ENCODE assay signal across 20 cellular contexts in the genomic region with DNA sequence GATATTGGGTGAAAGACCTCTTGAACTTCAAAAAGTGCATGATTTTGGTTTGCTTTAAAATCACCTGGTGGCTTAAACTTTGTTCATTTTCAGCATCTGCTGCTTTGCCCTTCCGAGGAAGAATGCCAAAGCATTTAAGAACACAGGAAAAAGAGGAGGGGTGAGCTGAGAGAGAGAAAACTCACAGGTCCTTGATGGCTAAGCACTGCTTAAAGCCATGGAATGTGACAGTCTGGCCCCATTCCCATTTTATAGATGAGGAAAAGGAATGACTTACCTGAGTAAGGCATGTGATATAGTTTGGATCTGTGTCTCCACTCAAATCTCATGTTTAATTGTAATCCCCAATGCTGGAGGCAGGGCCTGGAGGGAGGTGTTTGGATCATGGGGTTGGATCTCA. TPM values are rescaled to one million over a fixed set of nuclear protein-coding genes. Genes with fewer than 3 reads are reported as not detected.
DNase-seq lines count a peak whose midpoint lies in the region; ATAC-seq, FAIRE-seq and TF ChIP-seq lines count a peak whose summit lies in the region.
"Had no signal": no experiment of that assay in that cellular context is flagged by ENCODE, and none has a peak within 500 bp of the region (broad histone marks: within the 10 kb centered on the region; RNA-seq: fewer than 3 reads in every experiment).

No MANE protein-coding gene starts in this region.

- CTCF ChIA-PET in H1 (lab: Charles Lee; ENCODE audit: partially characterized antibody) = interaction anchor here (1.0 to 2.0 kb wide), 2 partner anchors 57 to 85 kb away, joined by 7 read pairs; no protein-coding TSS in a partner anchor

- no peak overlapping the region for H3K14ac ChIP-seq in H1 (ENCODE audit: insufficient read length)

- H3K4me1 Mint-ChIP-seq in GM23338 (peaks cover 26% of the 10 kb centered on the region), natural killer cell (no peaks in the 10 kb centered on the region)
- H3K4me1 Mint-ChIP-seq: CD14-positive monocyte; CD8-positive, alpha-beta memory T cell had no signal

- no peak overlapping the region for H2BK5ac ChIP-seq in H1 (ENCODE audit: low read depth, low read length)

- H3K18ac ChIP-seq in H1 (ENCODE audit: extremely low read depth, low read length) = 0 out of 2 replicates have a peak overlapping the region, but pooled peaks have one; percentile 4

- H2AK5ac ChIP-seq in H1 (ENCODE audit: low read depth, low read length) = no peak overlapping the region

- TF ChIP-seq RAD21 in H1 (IDR thresholded peaks at IDR 0.05 in 1 of 2, conservative IDR thresholded peaks at IDR 0.05 in 1 of 2; ENCODE audit: low read depth in 2 of 2, low read length in 2 of 2) = no peak

- no peaks in the 10 kb centered on the region for H3K79me2 ChIP-seq in GM23338 (replicated peaks; ENCODE audit: insufficient read depth)
- no peaks in the 10 kb centered on the region for H3K79me2 ChIP-seq in H1 (ENCODE audit: control insufficient read depth in 1 of 2, insufficient read depth in 2 of 2, low read length in 2 of 2)

- peaks cover 28% of the 10 kb centered on the region for H3K4me1 ChIP-seq in GM23338 (ENCODE audit: insufficient read depth)
- peaks cover 0 to 9% (median 4%) of the 10 kb centered on the region in 4 experiments; a peak in 2 of 7 replicates for H3K4me1 ChIP-seq in H1 (replicated peaks in 1 of 4; ENCODE audit: control insufficient read depth in 3 of 4, insufficient read depth in 4 of 4, low read length in 3 of 4)
- H3K4me1 ChIP-seq in ovary (ENCODE audit: insufficient read depth) = no peaks in the 10 kb centered on the region

- H3K4me3 ChIP-seq in GM23338 = no peak overlapping the region
- H3K4me3 ChIP-seq in H1 (ENCODE audit: extremely low read depth in 1 of 4, insufficient read depth in 2 of 4, low read depth in 3 of 4, low read length in 4 of 4) = no peak overlapping the region
- no peak overlapping the region for H3K4me3 ChIP-seq in retinal pigment epithelial cell (ENCODE audit: low read length)
- H3K4me3 ChIP-seq in ovary = no peak overlapping the region

- no peak overlapping the region for H2BK12ac ChIP-seq in H1 (ENCODE audit: low read depth, low read length)

- FAIRE-seq in H1 (lab: Jason Lieb, UNC) = no peak
- FAIRE-seq: D721Med, GM12892, GM19239 had no signal

- H3K79me1 ChIP-seq in H1 (ENCODE audit: low read depth, low read length) = no peaks in the 10 kb centered on the region

- TF ChIP-seq CTCF in GM23338 (conservative IDR thresholded peaks at IDR 0.05; ENCODE audit: low read depth in 2 of 2) (no peak), H1 (IDR thresholded peaks at IDR 0.05; ENCODE audit: control extremely low read depth in 1 of 3, insufficient read depth in 1 of 3, low read depth in 1 of 3, low read length in 3 of 3) (no peak), retinal pigment epithelial cell (conservative IDR thresholded peaks at IDR 0.05; ENCODE audit: low read depth, low read length) (no peak), natural killer cell (IDR thresholded peaks at IDR 0.05) (no peak), ovary (IDR thresholded peaks at IDR 0.05) (no peak)

- no peak for TF ChIP-seq EP300 in H1 (IDR thresholded peaks at IDR 0.05; ENCODE audit: borderline replicate concordance in 1 of 2, low read depth in 2 of 2, low read length in 2 of 2)
- no peak for TF ChIP-seq EP300 in ovary (IDR thresholded peaks at IDR 0.05)

- H3F3A ChIP-seq in GM23338 (replicated peaks; ENCODE audit: low read depth) = no peaks in the 10 kb centered on the region

- no peaks in the 10 kb centered on the region for H3K9me2 ChIP-seq in GM23338 (ENCODE audit: insufficient read depth)

- no peak overlapping the region for H3K4ac ChIP-seq in H1 (replicated peaks; ENCODE audit: insufficient read length, low read depth, low read length)

- no peak overlapping the region for H2BK20ac ChIP-seq in H1 (ENCODE audit: low read length)

- H4K5ac ChIP-seq in H1 (ENCODE audit: insufficient read length, low read depth, low read length) = no peak overlapping the region

- DNase-seq in GM23338 (ENCODE audit: low spot score) = no peak
- DNase-seq in H1 (ENCODE audit: low read depth in 1 of 2, low spot score in 2 of 2) = no peak
- DNase-seq in retinal pigment epithelial cell (ENCODE audit: low read depth) = peak; percentile 48
- DNase-seq in cerebellar cortex (ENCODE audit: low spot score) = no peak
- DNase-seq in natural killer cell = no peak
- no peak for DNase-seq in ovary
- DNase-seq: CD4-positive, alpha-beta T cell; CD8-positive, alpha-beta memory T cell; DMS 273 treated with DMSO at 0.1 percent for 48 hours; DMS79; EL; GDM1; GOT3; H7; HCEC 1CT had no signal

- no peak overlapping the region for H3K23ac ChIP-seq in H1 (ENCODE audit: insufficient read length)

- H3K9me3 ChIP-seq in H1 (ENCODE audit: insufficient read depth in 2 of 2, low read depth in 1 of 2, low read length in 1 of 2) = peaks cover 0 to 4% of the 10 kb centered on the region in 2 experiments; a peak in 1 of 4 replicates
- H3K9me3 ChIP-seq in ovary = no peaks in the 10 kb centered on the region

- H3K27ac ChIP-seq in GM23338 (ENCODE audit: low read depth) = no peak overlapping the region
- H3K27ac ChIP-seq in H1 (ENCODE audit: low read depth, low read length) = no peak overlapping the region; the same call in 1 of the 2 replicates
- H3K27ac ChIP-seq in ovary = no peak overlapping the region

- no peak overlapping the region for H4K91ac ChIP-seq in H1 (replicated peaks; ENCODE audit: insufficient read length, low read length)

- H4K20me1 ChIP-seq in GM23338 (replicated peaks; ENCODE audit: insufficient read depth) (no peaks in the 10 kb centered on the region), H1 (replicated peaks in 1 of 2; ENCODE audit: control insufficient read depth in 1 of 2, insufficient read depth in 2 of 2, low read length in 2 of 2) (no peaks in the 10 kb centered on the region)

- intact Hi-C loops in natural killer cell (cut with micrococcal nuclease) = no loop called here
- intact Hi-C loops in ovary (cut with DNase I) = no loop called here

- H3K9me3 Mint-ChIP-seq in GM23338 (peaks cover 4% of the 10 kb centered on the region; the same call in 1 of the 3 replicates), natural killer cell (peaks cover 0 to 2% of the 10 kb centered on the region in 2 donors)

- H3K36me3 ChIP-seq in GM23338 (ENCODE audit: insufficient read depth) (peaks cover 4% of the 10 kb centered on the region; the same call in 1 of the 2 replicates), H1 (ENCODE audit: control insufficient read depth in 2 of 4, insufficient read depth in 4 of 4, low read length in 3 of 4) (peaks cover 0 to 8% (median 6%) of the 10 kb centered on the region in 4 experiments; a peak in 5 of 8 replicates), ovary (no peaks in the 10 kb centered on the region)

- POLR2A ChIA-PET in H1 (lab: Charles Lee; ENCODE audit: partially characterized antibody) = interaction anchor here (0.6 kb wide), 1 partner anchor 91 kb away, joined by 3 read pairs; no protein-coding TSS in a partner anchor

- H2BK15ac ChIP-seq in H1 (ENCODE audit: low read length) = no peak overlapping the region

- peak overlapping the region; percentile 18; the same call in 1 of the 2 replicates for H3K27ac Mint-ChIP-seq in GM23338
- H3K27ac Mint-ChIP-seq in natural killer cell = no peak overlapping the region
- H3K27ac Mint-ChIP-seq: CD14-positive monocyte; CD4-positive, alpha-beta T cell; CD8-positive, alpha-beta memory T cell had no signal

- H2AFZ ChIP-seq in GM23338 (no peak overlapping the region), H1 (ENCODE audit: low read length) (no peak overlapping the region)

- H3K27me3 Mint-ChIP-seq in GM23338 (ENCODE audit: insufficient read depth, low read depth, poor library complexity) (peaks cover 5% of the 10 kb centered on the region), natural killer cell (ENCODE audit: low read depth in 2 of 2) (no peaks in the 10 kb centered on the region)

- 80% methylated on average over 1 of the region's 1 CpG; no CpG with 5 or more reads in 1 of the 2 experiments for WGBS in H1 (ENCODE audit: extremely low coverage in 1 of 2, insufficient coverage in 1 of 2, insufficient read length in 1 of 2, insufficient replicate concordance in 2 of 2, low coverage in 1 of 2, low lambda C conversion rate in 2 of 2, missing lambda C conversion rate in 1 of 2), 2 experiments
- 82 to 98% (median 88%) methylated on average over 1 of the region's 1 CpG for WGBS in ovary, 3 donors

- H3K36me3 Mint-ChIP-seq in GM23338 (ENCODE audit: low read depth) (peaks cover 33% of the 10 kb centered on the region), natural killer cell (no peaks in the 10 kb centered on the region)
- H3K36me3 Mint-ChIP-seq: CD14-positive monocyte; CD8-positive, alpha-beta memory T cell had no signal

- TF ChIP-seq POLR2A in H1 (IDR thresholded peaks at IDR 0.05; ENCODE audit: control extremely low read depth in 1 of 2, low read depth in 2 of 2, low read length in 2 of 2) (no peak), ovary (IDR thresholded peaks at IDR 0.05) (no peak)

- ATAC-seq in GM23338 (no peak), natural killer cell (no peak), GM21528 (IDR thresholded peaks at IDR 0.05; ENCODE audit: low FRiP score, unreplicated experiment) (no peak)

- H2BK120ac ChIP-seq in H1 (replicated peaks; ENCODE audit: low read depth, low read length) = no peak overlapping the region

- no peak overlapping the region for H3K4me3 Mint-ChIP-seq in GM23338
- no peak overlapping the region for H3K4me3 Mint-ChIP-seq in natural killer cell
- H3K4me3 Mint-ChIP-seq: CD14-positive monocyte; CD4-positive, alpha-beta T cell; CD8-positive, alpha-beta memory T cell had no signal

- H3K9ac ChIP-seq in H1 (replicated peaks in 1 of 4; ENCODE audit: extremely low read depth in 1 of 4, low read depth in 3 of 4, low read length in 3 of 4) = no peak overlapping the region

- H3K27me3 ChIP-seq in GM23338 (ENCODE audit: insufficient read depth) (no peaks in the 10 kb centered on the region), H1 (replicated peaks in 1 of 4; ENCODE audit: control insufficient read depth in 3 of 4, extremely low read depth in 1 of 4, insufficient read depth in 3 of 4, low read length in 3 of 4) (no peaks in the 10 kb centered on the region), ovary (no peaks in the 10 kb centered on the region)

- H3K56ac ChIP-seq in H1 (replicated peaks; ENCODE audit: insufficient read length, low read depth, low read length) = no peak overlapping the region

- H3K4me2 ChIP-seq in GM23338 (peak overlapping the region; percentile 53; the same call in 1 of the 2 replicates), H1 (ENCODE audit: insufficient read depth in 1 of 2, low read depth in 2 of 2, low read length in 2 of 2) (no peak overlapping the region)

- no peaks in the 10 kb centered on the region for H3K23me2 ChIP-seq in H1 (ENCODE audit: low read depth, low read length)

- H4K8ac ChIP-seq in H1 (ENCODE audit: extremely low read depth, insufficient read depth, low read length) = no peak overlapping the region

RNA-seq across cellular contexts. Expression of a gene that starts 58.1 kb away (rescaled TPM):
- 62.4 and 80.0 TPM in 2 replicates for total RNA-seq in GM23338 (2014; rRNA removed; shearing (Covaris generic))
- polyA plus RNA-seq in GM23338 (2016; fragmentation: Nextera tagmentation; extraction: Ambion mirVana) = 20.6 and 23.2 TPM in 2 replicates
- total RNA-seq in H1 (2021; fragmentation: NEBNext Ultra II Directional; extraction: Animal tissue kit (Norgen Biotek cat#: 25700)) = 20.5 and 22.7 TPM in 2 replicates
- polyA plus RNA-seq in H1 (2011; rRNA removed) = 23.0 and 28.6 TPM in 2 replicates
- 23.4 TPM for polyA plus RNA-seq in H1 (2011; cell fraction: cytosol; rRNA removed)
- polyA plus RNA-seq in H1 (2011; cell fraction: nucleus; rRNA removed) = 20.2 TPM
- 20.8 to 22.2 TPM (median 21.6 TPM) in 4 replicates for polyA plus RNA-seq in H1 (2012, experiment 1 of 2)
- polyA plus RNA-seq in H1 (2012, experiment 2 of 2) = 10.1 TPM
- polyA plus RNA-seq in H1 (2013, experiment 1 of 2) = 13.6 TPM
- polyA plus RNA-seq in H1 (2013, experiment 2 of 2) = 14.6 TPM
- polyA minus RNA-seq in H1 (2011; rRNA and poly(A)+ RNA removed) = 39.8 and 57.9 TPM in 2 replicates
- polyA minus RNA-seq in H1 (2011; cell fraction: cytosol; rRNA and poly(A)+ RNA removed) = 14.2 TPM
- polyA minus RNA-seq in H1 (2011; cell fraction: nucleus; rRNA and poly(A)+ RNA removed) = 25.1 TPM
- not detected for total RNA-seq in natural killer cell
- 1 to 10 TPM in 5 of 7 donors, under 1 TPM in 2; 0.23 to 4.9 (median 1.2) TPM for total RNA-seq in ovary
- polyA plus RNA-seq in ovary = 1 to 10 TPM; 1.8 to 5.9 TPM
- total RNA-seq: CD4-positive, alpha-beta T cell; CD8-positive, alpha-beta memory T cell had no signal
- polyA plus RNA-seq: CD14-positive monocyte; CD8-positive, alpha-beta memory T cell had no signal
